10 cellular contexts compared by ENCODE assay signal in the genomic region with DNA sequence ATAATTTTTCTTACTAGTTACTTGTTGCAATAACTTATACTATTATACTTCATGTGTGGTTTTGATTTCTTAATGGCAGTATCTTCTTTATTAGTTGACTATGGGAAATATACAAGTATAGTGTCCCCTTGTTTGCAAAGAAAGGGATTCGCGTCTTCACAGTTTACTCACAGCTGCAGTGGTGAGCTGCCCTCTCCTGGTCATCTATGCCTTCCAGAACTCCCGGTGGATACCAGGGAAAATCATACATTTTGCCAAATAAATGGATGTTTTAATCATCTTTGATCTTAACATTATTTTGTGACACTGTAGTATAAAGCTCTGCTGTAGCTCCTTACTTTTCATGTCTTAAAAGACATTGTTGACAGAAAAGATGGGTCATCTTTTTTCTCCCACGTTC.
DNase-seq lines count a peak whose midpoint lies in the region; ATAC-seq and TF ChIP-seq lines count a peak whose summit lies in the region.
"Had no signal": no experiment of that assay in that cellular context is flagged by ENCODE, and none has a peak within 500 bp of the region (broad histone marks: within the 10 kb centered on the region; RNA-seq: fewer than 3 reads in every experiment).

No MANE protein-coding gene starts in this region.

- no peak for ATAC-seq in sciatic nerve
- no peak for ATAC-seq in GM21515 (IDR thresholded peaks at IDR 0.05; ENCODE audit: unreplicated experiment)
- no peak for ATAC-seq in GM21528 (IDR thresholded peaks at IDR 0.05; ENCODE audit: low FRiP score, unreplicated experiment)
- ATAC-seq: activated T-cell treated with anti-CD3 and anti-CD28 coated beads, Interleukin-2, amount 50 U/mL, for 72 hours had no signal

- no peak overlapping the region for H3K9ac ChIP-seq in MM.1S (ENCODE audit: low read length)
- H3K9ac ChIP-seq in neural cell (ENCODE audit: low read length) = no peak overlapping the region

- no peaks in the 10 kb centered on the region for H3K36me3 ChIP-seq in MM.1S (replicated peaks; ENCODE audit: insufficient read depth, low read length)
- no peaks in the 10 kb centered on the region for H3K36me3 ChIP-seq in neural cell (ENCODE audit: insufficient read depth, low read length)

- no peaks in the 10 kb centered on the region for H3K4me1 ChIP-seq in MM.1S (ENCODE audit: low read length)

- no peak overlapping the region for H3K4me2 ChIP-seq in MM.1S (ENCODE audit: low read depth, low read length)
- no peak overlapping the region for H3K4me2 ChIP-seq in neural cell (ENCODE audit: low read length)

- DNase-seq in Daoy (ENCODE audit: low read depth) = peak; percentile 18
- no peak for DNase-seq in MM.1S
- DNase-seq in dermis blood vessel endothelial cell = peak; percentile 70
- DNase-seq in sciatic nerve (ENCODE audit: low spot score) = no peak
- DNase-seq in NCI-H2171 (lab: John Stamatoyannopoulos, UW) = no peak
- DNase-seq: activated T-cell treated with anti-CD3 and anti-CD28 coated beads, Interleukin-2, amount 50 U/mL, for 72 hours; NCI-H446 treated with DMSO at 0.1 percent for 48 hours had no signal

- H3K27me3 ChIP-seq in MM.1S (replicated peaks; ENCODE audit: insufficient read depth, low read length) (no peaks in the 10 kb centered on the region), neural cell (ENCODE audit: insufficient read depth, low read depth, low read length) (no peaks in the 10 kb centered on the region)

- peak; percentile 65 for TF ChIP-seq RAD21 in neural cell (conservative IDR thresholded peaks at IDR 0.05)

- peak; percentile 38 for TF ChIP-seq CTCF in MM.1S (IDR thresholded peaks at IDR 0.05; ENCODE audit: low read length)
- peak; percentile 55 for TF ChIP-seq CTCF in neural cell (IDR thresholded peaks at IDR 0.05; ENCODE audit: poor library complexity, severe bottlenecking)

- H3K9me3 ChIP-seq in MM.1S (replicated peaks; ENCODE audit: insufficient read depth, low read length) (no peaks in the 10 kb centered on the region), neural cell (ENCODE audit: low read length) (no peaks in the 10 kb centered on the region)

- no peak for TF ChIP-seq EP300 in neural cell (conservative IDR thresholded peaks at IDR 0.05; ENCODE audit: poor library complexity, severe bottlenecking)

- no peaks in the 10 kb centered on the region for H3F3A ChIP-seq in MM.1S (ENCODE audit: insufficient read depth, low read length)
- no peaks in the 10 kb centered on the region for H3F3A ChIP-seq in neural cell (ENCODE audit: insufficient read depth, low read length, poor library complexity, severe bottlenecking)

- H3K27ac ChIP-seq in MM.1S (ENCODE audit: low read length) = no peak overlapping the region
- no peak overlapping the region for H3K27ac ChIP-seq in neural cell (ENCODE audit: low read length)

- H3K9me2 ChIP-seq in MM.1S (replicated peaks; ENCODE audit: insufficient read depth, low read length) = no peaks in the 10 kb centered on the region
- H3K9me2 ChIP-seq in neural cell (ENCODE audit: insufficient read depth, low read length) = no peaks in the 10 kb centered on the region

- H3K79me2 ChIP-seq in MM.1S (ENCODE audit: low read length) (no peaks in the 10 kb centered on the region), neural cell (replicated peaks; ENCODE audit: insufficient read depth, low read length) (no peaks in the 10 kb centered on the region)

- H3K4me3 ChIP-seq in MM.1S (ENCODE audit: low read length) = no peak overlapping the region
- no peak overlapping the region for H3K4me3 ChIP-seq in neural cell (ENCODE audit: low read length)

- H4K20me1 ChIP-seq in MM.1S (ENCODE audit: insufficient read depth, low read length) (no peaks in the 10 kb centered on the region), neural cell (ENCODE audit: insufficient read depth) (no peaks in the 10 kb centered on the region)

- intact Hi-C loops in sciatic nerve (cut with DNase I) = no loop called here

- H2AFZ ChIP-seq in MM.1S (ENCODE audit: low read length) = no peak overlapping the region
- no peak overlapping the region for H2AFZ ChIP-seq in neural cell (ENCODE audit: low read depth, low read length)

TF ChIP-seq in neural cell, 6 proteins besides CTCF, POLR2A, EP300 and RAD21:
- TF ChIP-seq, protein P1, sequence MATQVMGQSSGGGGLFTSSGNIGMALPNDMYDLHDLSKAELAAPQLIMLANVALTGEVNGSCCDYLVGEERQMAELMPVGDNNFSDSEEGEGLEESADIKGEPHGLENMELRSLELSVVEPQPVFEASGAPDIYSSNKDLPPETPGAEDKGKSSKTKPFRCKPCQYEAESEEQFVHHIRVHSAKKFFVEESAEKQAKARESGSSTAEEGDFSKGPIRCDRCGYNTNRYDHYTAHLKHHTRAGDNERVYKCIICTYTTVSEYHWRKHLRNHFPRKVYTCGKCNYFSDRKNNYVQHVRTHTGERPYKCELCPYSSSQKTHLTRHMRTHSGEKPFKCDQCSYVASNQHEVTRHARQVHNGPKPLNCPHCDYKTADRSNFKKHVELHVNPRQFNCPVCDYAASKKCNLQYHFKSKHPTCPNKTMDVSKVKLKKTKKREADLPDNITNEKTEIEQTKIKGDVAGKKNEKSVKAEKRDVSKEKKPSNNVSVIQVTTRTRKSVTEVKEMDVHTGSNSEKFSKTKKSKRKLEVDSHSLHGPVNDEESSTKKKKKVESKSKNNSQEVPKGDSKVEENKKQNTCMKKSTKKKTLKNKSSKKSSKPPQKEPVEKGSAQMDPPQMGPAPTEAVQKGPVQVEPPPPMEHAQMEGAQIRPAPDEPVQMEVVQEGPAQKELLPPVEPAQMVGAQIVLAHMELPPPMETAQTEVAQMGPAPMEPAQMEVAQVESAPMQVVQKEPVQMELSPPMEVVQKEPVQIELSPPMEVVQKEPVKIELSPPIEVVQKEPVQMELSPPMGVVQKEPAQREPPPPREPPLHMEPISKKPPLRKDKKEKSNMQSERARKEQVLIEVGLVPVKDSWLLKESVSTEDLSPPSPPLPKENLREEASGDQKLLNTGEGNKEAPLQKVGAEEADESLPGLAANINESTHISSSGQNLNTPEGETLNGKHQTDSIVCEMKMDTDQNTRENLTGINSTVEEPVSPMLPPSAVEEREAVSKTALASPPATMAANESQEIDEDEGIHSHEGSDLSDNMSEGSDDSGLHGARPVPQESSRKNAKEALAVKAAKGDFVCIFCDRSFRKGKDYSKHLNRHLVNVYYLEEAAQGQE (IDR thresholded peaks at IDR 0.05; ENCODE audit: borderline replicate concordance) = no peak
- TF ChIP-seq SMC3 (conservative IDR thresholded peaks at IDR 0.05; ENCODE audit: poor library complexity) = peak; percentile 61
- no peak for TF ChIP-seq EZH2 (IDR thresholded peaks at IDR 0.05; ENCODE audit: borderline replicate concordance, insufficient read depth, low read length, poor library complexity, severe bottlenecking)
- no peak for TF ChIP-seq POLR2AphosphoS5 (IDR thresholded peaks at IDR 0.05)
TF ChIP-seq in neural cell: peak in this region for 1.

Comparison
In these comparisons a context has a peak if more than half of its experiments do, and no peak if none do; other contexts are left out.
1. DNase-seq: peak in Daoy (single experiment) and dermis blood vessel endothelial cell (single experiment); none in MM.1S (single experiment), sciatic nerve (single experiment) and NCI-H2171 (single experiment).